In the genomic region with DNA sequence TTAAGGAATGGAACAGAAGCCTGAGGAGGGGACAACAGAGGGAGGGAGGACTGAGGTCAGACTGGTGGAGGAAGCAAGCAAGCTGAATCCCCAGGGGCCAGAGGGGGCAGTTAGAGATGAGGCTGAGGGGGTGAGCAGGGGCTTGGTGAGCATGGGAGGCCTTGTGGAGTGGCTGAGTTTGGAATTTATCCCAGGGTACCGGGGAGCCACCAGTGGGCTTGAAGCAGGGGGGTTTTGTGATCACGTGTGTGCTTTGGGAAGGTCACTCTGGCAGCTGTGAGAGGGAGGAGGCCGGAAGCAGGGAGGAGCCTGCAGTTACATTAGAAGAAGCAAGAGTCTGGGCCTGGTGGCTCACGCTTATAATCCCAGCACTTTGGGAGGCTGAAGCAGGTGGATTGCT, we compare ENCODE assay signal across 9 cellular contexts. TPM values are rescaled to one million over a fixed set of nuclear protein-coding genes. Genes with fewer than 3 reads are reported as not detected.
DNase-seq lines count a peak whose midpoint lies in the region; ATAC-seq and TF ChIP-seq lines count a peak whose summit lies in the region.
"Had no signal": no experiment of that assay in that cellular context is flagged by ENCODE, and none has a peak within 500 bp of the region (broad histone marks: within the 10 kb centered on the region; RNA-seq: fewer than 3 reads in every experiment).

No MANE protein-coding gene starts in this region.

- H3K9me3 ChIP-seq in CD8-positive, alpha-beta T cell (ENCODE audit: low read length), result no peaks in the 10 kb centered on the region
- no peaks in the 10 kb centered on the region for H3K9me3 ChIP-seq in HEK293 (ENCODE audit: control insufficient read depth, insufficient read depth, low read depth, low read length)

- no peaks in the 10 kb centered on the region for H3K9me3 Mint-ChIP-seq in CD8-positive, alpha-beta T cell
- H3K9me3 Mint-ChIP-seq in activated naive CD8-positive, alpha-beta T cell treated with anti-CD3 and anti-CD28 coated beads, Interleukin-2, amount 50 U/mL, for 24 hours, result no peaks in the 10 kb centered on the region
- H3K9me3 Mint-ChIP-seq in naive thymus-derived CD8-positive, alpha-beta T cell, result no peaks in the 10 kb centered on the region

- intact Hi-C loops in CD8-positive, alpha-beta T cell (cut with DNase I, micrococcal nuclease), result no loop called here

- no peaks in the 10 kb centered on the region for H3K36me3 ChIP-seq in CD8-positive, alpha-beta T cell (ENCODE audit: insufficient read depth, low read length)
- peaks cover 0 to 7% of the 10 kb centered on the region in 2 experiments; a peak in 1 of 3 replicates for H3K36me3 ChIP-seq in HEK293 (ENCODE audit: control insufficient read depth in 2 of 2, insufficient read depth in 1 of 2, low read length in 2 of 2)

- H3K36me3 Mint-ChIP-seq in CD8-positive, alpha-beta T cell, result peaks cover 17% of the 10 kb centered on the region
- peaks cover 11% of the 10 kb centered on the region for H3K36me3 Mint-ChIP-seq in activated naive CD8-positive, alpha-beta T cell treated with anti-CD3 and anti-CD28 coated beads, Interleukin-2, amount 50 U/mL, for 24 hours (ENCODE audit: low read depth)
- peaks cover 0 to 4% (median 0%) of the 10 kb centered on the region in 3 donors for H3K36me3 Mint-ChIP-seq in naive thymus-derived CD8-positive, alpha-beta T cell

- peak overlapping the region; percentile 82 for H3K27ac Mint-ChIP-seq in CD8-positive, alpha-beta T cell
- peak overlapping the region; percentile 46 for H3K27ac Mint-ChIP-seq in activated naive CD8-positive, alpha-beta T cell treated with anti-CD3 and anti-CD28 coated beads, Interleukin-2, amount 50 U/mL, for 24 hours
- H3K27ac Mint-ChIP-seq in naive thymus-derived CD8-positive, alpha-beta T cell, result peak overlapping the region; percentile 44 to 97 (median 92)

- H3K4me1 Mint-ChIP-seq in CD8-positive, alpha-beta T cell (ENCODE audit: low read depth), result peaks cover 64% of the 10 kb centered on the region
- H3K4me1 Mint-ChIP-seq in activated naive CD8-positive, alpha-beta T cell treated with anti-CD3 and anti-CD28 coated beads, Interleukin-2, amount 50 U/mL, for 24 hours, result peaks cover 60% of the 10 kb centered on the region
- H3K4me1 Mint-ChIP-seq in naive thymus-derived CD8-positive, alpha-beta T cell, result peaks cover 34 to 80% (median 65%) of the 10 kb centered on the region in 4 donors

- no peak overlapping the region for H3K4me3 ChIP-seq in CD8-positive, alpha-beta T cell (ENCODE audit: low read depth, low read length)
- no peak overlapping the region for H3K4me3 ChIP-seq in HEK293 (ENCODE audit: low read depth, low read length)

- H3K4me3 Mint-ChIP-seq in CD8-positive, alpha-beta T cell, result no peak overlapping the region
- H3K4me3 Mint-ChIP-seq in activated naive CD8-positive, alpha-beta T cell treated with anti-CD3 and anti-CD28 coated beads, Interleukin-2, amount 50 U/mL, for 24 hours, result no peak overlapping the region
- H3K4me3 Mint-ChIP-seq in naive thymus-derived CD8-positive, alpha-beta T cell, result peak overlapping the region in 7 of 10 donors; percentile 44 to 67 (median 60)

- TF ChIP-seq CTCF in CD8-positive, alpha-beta T cell (IDR thresholded peaks at IDR 0.05), result no peak
- TF ChIP-seq CTCF in HEK293 (tag by site-specific recombination; IDR thresholded peaks at IDR 0.05) (no peak), GM10248 (IDR thresholded peaks at IDR 0.05; ENCODE audit: control extremely low read depth, extremely low read depth, low read depth, missing control alignments) (no peak)

- POLR2A ChIA-PET in CD8-positive, alpha-beta T cell (lab: Charles Lee), result interaction anchor here (1.0 to 2.2 kb wide), 3 partner anchors 9 to 93 kb away, joined by 3 to 8 read pairs (median 4); partner anchors contain the start of gene CARMIL2
- POLR2A ChIA-PET in HEK293 (lab: Yijun Ruan, JAX) (interaction anchor here (1.9 kb wide), 1 partner anchor 10 kb away, joined by 11 read pairs; the partner anchor contains the start of gene CTCF), GM10248 (lab: Yijun Ruan, JAX) (interaction anchor here (0.5 kb wide), 1 partner anchor 12 kb away, joined by 3 read pairs; no protein-coding TSS in a partner anchor)
- POLR2A ChIA-PET in naive thymus-derived CD8-positive, alpha-beta T cell (lab: Charles Lee), result interaction anchor here (0.5 to 6.0 kb wide), 5 partner anchors 9 to 92 kb away, joined by 3 to 76 read pairs (median 3); partner anchors contain the start of genes CARMIL2 and CTCF

- H3K27ac ChIP-seq in CD8-positive, alpha-beta T cell (ENCODE audit: low read depth, low read length), result no peak overlapping the region
- H3K27ac ChIP-seq in HEK293 (ENCODE audit: extremely low read depth, low read depth, low read length), result no peak overlapping the region

- no peaks in the 10 kb centered on the region for H3K27me3 Mint-ChIP-seq in CD8-positive, alpha-beta T cell (ENCODE audit: low read depth)
- no peaks in the 10 kb centered on the region for H3K27me3 Mint-ChIP-seq in activated naive CD8-positive, alpha-beta T cell treated with anti-CD3 and anti-CD28 coated beads, Interleukin-2, amount 50 U/mL, for 24 hours
- no peaks in the 10 kb centered on the region for H3K27me3 Mint-ChIP-seq in naive thymus-derived CD8-positive, alpha-beta T cell

- H3K27me3 ChIP-seq in CD8-positive, alpha-beta T cell (ENCODE audit: insufficient read depth, low read length), result no peaks in the 10 kb centered on the region

- CTCF ChIA-PET in CD8-positive, alpha-beta T cell (lab: Charles Lee), result interaction anchor here (3.1 to 12.5 kb wide), 2 partner anchors 9 to 93 kb away, joined by 23 to 271 read pairs; partner anchors contain the start of genes CARMIL2 and CTCF
- CTCF ChIA-PET in HEK293 (lab: Yijun Ruan, JAX) (interaction anchor here (0.8 to 1.1 kb wide), 3 partner anchors 20 to 93 kb away, joined by 3 to 4 read pairs (median 4); partner anchors contain the start of gene CARMIL2), GM10248 (lab: Yijun Ruan, JAX) (interaction anchor here (1.0 to 10.8 kb wide), 6 partner anchors 10 to 92 kb away, joined by 3 to 74 read pairs (median 24); partner anchors contain the start of genes CARMIL2 and CTCF)

- DNase-seq in CD8-positive, alpha-beta T cell, result no peak
- no peak for DNase-seq in activated naive CD8-positive, alpha-beta T cell treated with anti-CD3 and anti-CD28 coated beads, Interleukin-2, amount 50 U/mL, for 24 hours
- DNase-seq in naive thymus-derived CD8-positive, alpha-beta T cell, result no peak
- DNase-seq in EL (no peak), GM10248 (ENCODE audit: extremely low spot score) (no peak), HT-29 (ENCODE audit: low spot score) (no peak)
- DNase-seq: activated CD4-positive, alpha-beta T cell treated with anti-CD3 and anti-CD28 coated beads for 1 hour had no signal

- ATAC-seq in CD8-positive, alpha-beta T cell, result no peak
- ATAC-seq in activated naive CD8-positive, alpha-beta T cell treated with anti-CD3 and anti-CD28 coated beads, Interleukin-2, amount 50 U/mL, for 24 hours, result no peak
- ATAC-seq in naive thymus-derived CD8-positive, alpha-beta T cell, result no peak
- no peak for ATAC-seq in GM18502 (IDR thresholded peaks at IDR 0.05; ENCODE audit: poor library complexity, unreplicated experiment)

- peaks cover 52% of the 10 kb centered on the region for H3K4me1 ChIP-seq in CD8-positive, alpha-beta T cell (ENCODE audit: insufficient read depth, low read length)
- 0 out of 2 replicates have a peak, but pooled peaks cover 2% of the 10 kb centered on the region for H3K4me1 ChIP-seq in HEK293 (ENCODE audit: control insufficient read depth, insufficient read depth, low read length)

TF ChIP-seq in HEK293, 187 proteins besides CTCF, POLR2A, EP300 and RAD21 (continues in another document):
- TF ChIP-seq, protein P1, sequence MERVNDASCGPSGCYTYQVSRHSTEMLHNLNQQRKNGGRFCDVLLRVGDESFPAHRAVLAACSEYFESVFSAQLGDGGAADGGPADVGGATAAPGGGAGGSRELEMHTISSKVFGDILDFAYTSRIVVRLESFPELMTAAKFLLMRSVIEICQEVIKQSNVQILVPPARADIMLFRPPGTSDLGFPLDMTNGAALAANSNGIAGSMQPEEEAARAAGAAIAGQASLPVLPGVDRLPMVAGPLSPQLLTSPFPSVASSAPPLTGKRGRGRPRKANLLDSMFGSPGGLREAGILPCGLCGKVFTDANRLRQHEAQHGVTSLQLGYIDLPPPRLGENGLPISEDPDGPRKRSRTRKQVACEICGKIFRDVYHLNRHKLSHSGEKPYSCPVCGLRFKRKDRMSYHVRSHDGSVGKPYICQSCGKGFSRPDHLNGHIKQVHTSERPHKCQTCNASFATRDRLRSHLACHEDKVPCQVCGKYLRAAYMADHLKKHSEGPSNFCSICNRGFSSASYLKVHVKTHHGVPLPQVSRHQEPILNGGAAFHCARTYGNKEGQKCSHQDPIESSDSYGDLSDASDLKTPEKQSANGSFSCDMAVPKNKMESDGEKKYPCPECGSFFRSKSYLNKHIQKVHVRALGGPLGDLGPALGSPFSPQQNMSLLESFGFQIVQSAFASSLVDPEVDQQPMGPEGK (tag by site-specific recombination; IDR thresholded peaks at IDR 0.05), result peak; percentile 45; the same call in 1 of the 2 replicates
- peak; percentile 92 for TF ChIP-seq ZIC2 (tag by site-specific recombination; IDR thresholded peaks at IDR 0.05)
- no peak for TF ChIP-seq HIC1 (tag by site-specific recombination; IDR thresholded peaks at IDR 0.05)

RNA-seq across cellular contexts. Expression of gene CTCF, which starts 9.8 kb away (rescaled TPM):
- 10 to 100 TPM; 42.1 to 45.4 TPM for total RNA-seq in CD8-positive, alpha-beta T cell
- total RNA-seq in naive thymus-derived CD8-positive, alpha-beta T cell, result 10 to 100 TPM; 67.5 to 67.6 TPM
- polyA plus RNA-seq in naive thymus-derived CD8-positive, alpha-beta T cell, result 10 to 100 TPM; 37.1 to 61.1 (median 51.9) TPM
- total RNA-seq in HT-29 (2014; rRNA removed; shearing (Covaris generic)), result 28.3 and 36.4 TPM in 2 replicates

RNA-seq across cellular contexts. Expression of gene RIPOR1, which starts 23.8 kb away (rescaled TPM):
- total RNA-seq in CD8-positive, alpha-beta T cell, result 10 to 100 TPM; 17.4 to 23.4 TPM
- total RNA-seq in naive thymus-derived CD8-positive, alpha-beta T cell, result 10 to 100 TPM; 50.1 to 57.2 TPM
- 1 to 10 TPM; 1.5 to 3.0 (median 2.3) TPM for polyA plus RNA-seq in naive thymus-derived CD8-positive, alpha-beta T cell
- 22.8 and 23.8 TPM in 2 replicates for total RNA-seq in HT-29 (2014; rRNA removed; shearing (Covaris generic))

Comparison
In these comparisons a context has a peak if more than half of its experiments do, and no peak if none do; other contexts are left out.
1. H3K4me3 Mint-ChIP-seq: peak in naive thymus-derived CD8-positive, alpha-beta T cell (7 of 10); none in CD8-positive, alpha-beta T cell (single experiment) and activated naive CD8-positive, alpha-beta T cell treated with anti-CD3 and anti-CD28 coated beads, Interleukin-2, amount 50 U/mL, for 24 hours (single experiment).
2. Peak in every context shown above with its lines, with median percentiles within 50 percentile points of each other: H3K27ac Mint-ChIP-seq.